Comparison of ENCODE assay signal across 7 cellular contexts in genomic region chr20:53736757-53737403, GRCh38.
DNase-seq lines count a peak whose midpoint lies in the region; ATAC-seq and TF ChIP-seq lines count a peak whose summit lies in the region.

No MANE protein-coding gene starts in this region.

- H3K27ac ChIP-seq in MM.1S (ENCODE audit: low read length) (peak overlapping the region; percentile 76), thymus (ENCODE audit: low read depth) (peak overlapping the region; percentile 79)

- peak; percentile 31 for ATAC-seq in GM18861 (IDR thresholded peaks at IDR 0.05; ENCODE audit: unreplicated experiment)
- ATAC-seq in activated T-helper 17 cell treated with anti-CD3 and anti-CD28 coated beads, Interleukin-2, amount 50 U/mL, for 72 hours (replicated peaks), result peak; percentile 53
- no peak for ATAC-seq in GM19035 (IDR thresholded peaks at IDR 0.05; ENCODE audit: unreplicated experiment)
- no peak for ATAC-seq in GM18520 (IDR thresholded peaks at IDR 0.05; ENCODE audit: unreplicated experiment)

- no peaks in the 10 kb centered on the region for H4K20me1 ChIP-seq in MM.1S (ENCODE audit: insufficient read depth, low read length)

- H3F3A ChIP-seq in MM.1S (ENCODE audit: insufficient read depth, low read length), result peaks cover 53% of the 10 kb centered on the region

- H3K9ac ChIP-seq in MM.1S (ENCODE audit: low read length), result peak overlapping the region; percentile 66

- H3K4me1 ChIP-seq in MM.1S (ENCODE audit: low read length) (peaks cover 40% of the 10 kb centered on the region), thymus (ENCODE audit: control insufficient read depth, insufficient read depth, low read length) (peaks cover 14% of the 10 kb centered on the region)

- H3K27me3 ChIP-seq in MM.1S (replicated peaks; ENCODE audit: insufficient read depth, low read length) (no peaks in the 10 kb centered on the region), thymus (ENCODE audit: control insufficient read depth, insufficient read depth) (no peaks in the 10 kb centered on the region)

- no peaks in the 10 kb centered on the region for H3K27me3 Mint-ChIP-seq in activated T-helper 17 cell treated with anti-CD3 and anti-CD28 coated beads, Interleukin-2, amount 50 U/mL, for 72 hours
- peaks cover 1 to 10% (median 7%) of the 10 kb centered on the region in 3 donors for H3K27me3 Mint-ChIP-seq in immature natural killer cell (ENCODE audit: low read depth in 3 of 3)

- H3K9me3 ChIP-seq in MM.1S (replicated peaks; ENCODE audit: insufficient read depth, low read length) (no peaks in the 10 kb centered on the region), thymus (ENCODE audit: control insufficient read depth) (no peaks in the 10 kb centered on the region)

- H3K4me1 Mint-ChIP-seq in activated T-helper 17 cell treated with anti-CD3 and anti-CD28 coated beads, Interleukin-2, amount 50 U/mL, for 72 hours, result peaks cover 21% of the 10 kb centered on the region
- peaks cover 29 to 44% of the 10 kb centered on the region in 2 donors for H3K4me1 Mint-ChIP-seq in immature natural killer cell

- peak overlapping the region; percentile 36 for H2AFZ ChIP-seq in MM.1S (ENCODE audit: low read length)

- peak overlapping the region; percentile 56 for H3K4me3 Mint-ChIP-seq in activated T-helper 17 cell treated with anti-CD3 and anti-CD28 coated beads, Interleukin-2, amount 50 U/mL, for 72 hours
- peak overlapping the region; percentile 31 to 60 (median 57) for H3K4me3 Mint-ChIP-seq in immature natural killer cell

- H3K9me2 ChIP-seq in MM.1S (replicated peaks; ENCODE audit: insufficient read depth, low read length), result no peaks in the 10 kb centered on the region

- H3K9me3 Mint-ChIP-seq in activated T-helper 17 cell treated with anti-CD3 and anti-CD28 coated beads, Interleukin-2, amount 50 U/mL, for 72 hours, result no peaks in the 10 kb centered on the region
- H3K9me3 Mint-ChIP-seq in immature natural killer cell, result peaks cover 0 to 1% (median 0%) of the 10 kb centered on the region in 6 donors

- DNase-seq in MM.1S (peak; percentile 52), immature natural killer cell (peak in 2 of 3 donors; percentile 14 to 42)

- H3K79me2 ChIP-seq in MM.1S (ENCODE audit: low read length), result no peaks in the 10 kb centered on the region

- TF ChIP-seq CTCF in MM.1S (IDR thresholded peaks at IDR 0.05; ENCODE audit: low read length), result no peak

- H3K4me2 ChIP-seq in MM.1S (ENCODE audit: low read depth, low read length), result peak overlapping the region; percentile 90

- H3K36me3 Mint-ChIP-seq in activated T-helper 17 cell treated with anti-CD3 and anti-CD28 coated beads, Interleukin-2, amount 50 U/mL, for 72 hours (ENCODE audit: low read depth), result no peaks in the 10 kb centered on the region
- H3K36me3 Mint-ChIP-seq in immature natural killer cell, result peaks cover 0 to 6% (median 0%) of the 10 kb centered on the region in 3 donors

- H3K4me3 ChIP-seq in MM.1S (ENCODE audit: low read length) (peak overlapping the region; percentile 52), thymus (ENCODE audit: low read length) (peak overlapping the region; percentile 18)

- H3K36me3 ChIP-seq in MM.1S (replicated peaks; ENCODE audit: insufficient read depth, low read length) (no peaks in the 10 kb centered on the region), thymus (ENCODE audit: control insufficient read depth, insufficient read depth) (no peaks in the 10 kb centered on the region)

- 23% methylated on average over 6 of the region's 6 CpGs for WGBS in thymus

- H3K27ac Mint-ChIP-seq in activated T-helper 17 cell treated with anti-CD3 and anti-CD28 coated beads, Interleukin-2, amount 50 U/mL, for 72 hours, result peak overlapping the region; percentile 69
- peak overlapping the region; percentile 13 to 81 (median 64) for H3K27ac Mint-ChIP-seq in immature natural killer cell

Comparison
In these comparisons a context has a peak if more than half of its experiments do, and no peak if none do; other contexts are left out.
1. ATAC-seq: peak in GM18861 (single experiment) and activated T-helper 17 cell treated with anti-CD3 and anti-CD28 coated beads, Interleukin-2, amount 50 U/mL, for 72 hours (single experiment); none in GM19035 (single experiment) and GM18520 (single experiment).